5 cellular contexts compared by ENCODE assay signal in genomic region chr17:43381204-43381603, GRCh38.
"Had no signal": no experiment of that assay in that cellular context is flagged by ENCODE, and none has a peak within 500 bp of the region (broad histone marks: within the 10 kb centered on the region; RNA-seq: fewer than 3 reads in every experiment).

No MANE protein-coding gene starts in this region.

- DNase-seq: H9, HCEC 1CT, IMR-90 had no signal

- H3K27ac Mint-ChIP-seq: GM23338, H9 had no signal

- H3K4me2 ChIP-seq: GM23338 had no signal

- H2AFZ ChIP-seq: GM23338 had no signal

- H3K4me3 Mint-ChIP-seq: GM23338, H9 had no signal

- H3K4me1 Mint-ChIP-seq: GM23338 had no signal

- H3K4me3 ChIP-seq: GM23338, K562 had no signal
